ENCODE assay signal across 25 cellular contexts in genomic region chr3:59812188-59812587, GRCh38.
DNase-seq lines count a peak whose midpoint lies in the region; ATAC-seq and TF ChIP-seq lines count a peak whose summit lies in the region.
"Had no signal": no experiment of that assay in that cellular context is flagged by ENCODE, and none has a peak within 500 bp of the region (broad histone marks: within the 10 kb centered on the region; RNA-seq: fewer than 3 reads in every experiment).

No MANE protein-coding gene starts in this region.

- no peaks in the 10 kb centered on the region for H3K9me3 ChIP-seq in SK-N-SH
- no peaks in the 10 kb centered on the region for H3K9me3 ChIP-seq in upper lobe of right lung
- H3K9me3 ChIP-seq: pancreas, spleen had no signal

- no peak overlapping the region for H3K27ac ChIP-seq in SK-N-SH (ENCODE audit: low read depth in 2 of 2, low read length in 1 of 2)
- no peak overlapping the region for H3K27ac ChIP-seq in upper lobe of right lung
- H3K27ac ChIP-seq: brain microvascular endothelial cell, epithelial cell of prostate, pancreas, spleen had no signal

- H3K27ac Mint-ChIP-seq in stimulated activated effector memory CD8-positive, alpha-beta T cell treated with anti-CD3 and anti-CD28 coated beads, Interleukin-12 subunit alpha, Interleukin-12 subunit beta, amount 100 ng/mL, for 72 hours: no peak overlapping the region
- H3K27ac Mint-ChIP-seq: activated T-cell treated with anti-CD3 and anti-CD28 coated beads, Interleukin-2, amount 50 U/mL, for 72 hours; CD8-positive, alpha-beta T cell; natural killer cell treated with Interleukin-12 subunit alpha and Interleukin-12 subunit beta and Interleukin-15 and Interleukin-18, amount 100 ng/mL, for 72 hours; T-helper 17 cell had no signal

- H3K36me3 Mint-ChIP-seq in stimulated activated effector memory CD8-positive, alpha-beta T cell treated with anti-CD3 and anti-CD28 coated beads, Interleukin-12 subunit alpha, Interleukin-12 subunit beta, amount 100 ng/mL, for 72 hours: no peaks in the 10 kb centered on the region
- H3K36me3 Mint-ChIP-seq: CD8-positive, alpha-beta T cell; natural killer cell treated with Interleukin-12 subunit alpha and Interleukin-12 subunit beta and Interleukin-15 and Interleukin-18, amount 100 ng/mL, for 72 hours had no signal

- H3K9me3 Mint-ChIP-seq in stimulated activated effector memory CD8-positive, alpha-beta T cell treated with anti-CD3 and anti-CD28 coated beads, Interleukin-12 subunit alpha, Interleukin-12 subunit beta, amount 100 ng/mL, for 72 hours: no peaks in the 10 kb centered on the region
- H3K9me3 Mint-ChIP-seq: activated T-cell treated with anti-CD3 and anti-CD28 coated beads, Interleukin-2, amount 50 U/mL, for 72 hours; CD8-positive, alpha-beta T cell; natural killer cell treated with Interleukin-12 subunit alpha and Interleukin-12 subunit beta and Interleukin-15 and Interleukin-18, amount 100 ng/mL, for 72 hours had no signal

- ATAC-seq in stimulated activated effector memory CD8-positive, alpha-beta T cell treated with anti-CD3 and anti-CD28 coated beads, Interleukin-12 subunit alpha, Interleukin-12 subunit beta, amount 100 ng/mL, for 72 hours: peak; percentile 75
- ATAC-seq in upper lobe of right lung: no peak
- ATAC-seq: CD8-positive, alpha-beta T cell; pancreas; right cardiac atrium; T-helper 17 cell had no signal

- WGBS in SK-N-SH (ENCODE audit: low lambda C conversion rate): 75% methylated on average over 4 of the region's 4 CpGs

- H3K79me2 ChIP-seq in SK-N-SH (ENCODE audit: insufficient read depth): no peaks in the 10 kb centered on the region

- H3K27me3 ChIP-seq in SK-N-SH (ENCODE audit: insufficient read depth): no peaks in the 10 kb centered on the region
- no peaks in the 10 kb centered on the region for H3K27me3 ChIP-seq in upper lobe of right lung
- H3K27me3 ChIP-seq: brain microvascular endothelial cell, pancreas, spleen had no signal

- no peak overlapping the region for H3K4me3 Mint-ChIP-seq in stimulated activated effector memory CD8-positive, alpha-beta T cell treated with anti-CD3 and anti-CD28 coated beads, Interleukin-12 subunit alpha, Interleukin-12 subunit beta, amount 100 ng/mL, for 72 hours
- H3K4me3 Mint-ChIP-seq: activated T-cell treated with anti-CD3 and anti-CD28 coated beads, Interleukin-2, amount 50 U/mL, for 72 hours; CD8-positive, alpha-beta T cell; natural killer cell treated with Interleukin-12 subunit alpha and Interleukin-12 subunit beta and Interleukin-15 and Interleukin-18, amount 100 ng/mL, for 72 hours; T-helper 17 cell had no signal

- no peak overlapping the region for H3K9ac ChIP-seq in SK-N-SH

- H3K4me1 ChIP-seq in SK-N-SH (ENCODE audit: control insufficient read depth in 1 of 2, insufficient read depth in 2 of 2, low read depth in 1 of 2, low read length in 1 of 2) (peaks cover 7 to 27% of the 10 kb centered on the region in 2 experiments; a peak in 3 of 4 replicates), upper lobe of right lung (no peaks in the 10 kb centered on the region)
- H3K4me1 ChIP-seq: pancreas had no signal

- DNase-seq in NCI-H82 (lab: John Stamatoyannopoulos, UW) (peak; percentile 52), NCI-H82 treated with DMSO at 0.1 percent for 48 hours (lab: John Stamatoyannopoulos, UW; ENCODE audit: unreplicated experiment) (no peak), SK-N-SH (no peak), kidney tubule cell (ENCODE audit: low spot score) (peak; percentile 37), GDM1 (lab: John Stamatoyannopoulos, UW) (no peak), NOMO-1 treated with dmso at 0.1 percent for 144 hours (lab: John Stamatoyannopoulos, UW; ENCODE audit: unreplicated experiment) (no peak), upper lobe of right lung (no peak)
- no peak for DNase-seq in stimulated activated effector memory CD8-positive, alpha-beta T cell treated with anti-CD3 and anti-CD28 coated beads, Interleukin-12 subunit alpha, Interleukin-12 subunit beta, amount 100 ng/mL, for 72 hours (ENCODE audit: low spot score in 2 of 2)
- DNase-seq: activated CD4-positive, alpha-beta T cell treated with anti-CD3 and anti-CD28 coated beads for 4 hours; activated naive CD4-positive, alpha-beta T cell treated with Interleukin-2 at 50 U/mL for 16 hours; activated T-cell treated with anti-CD3 and anti-CD28 coated beads, Interleukin-2, amount 50 U/mL, for 72 hours; brain microvascular endothelial cell; CD8-positive, alpha-beta T cell; islet precursor cell; NCI-H2029; NCI-H226; OCI-M1; pancreas; right cardiac atrium; spleen; stimulated activated CD4-positive, alpha-beta T cell treated with anti-CD3 and anti-CD28 coated beads, Interleukin-2, amount 100 ng/mL, for 48 hours; substantia nigra; T-helper 17 cell had no signal

- intact Hi-C loops in upper lobe of right lung (cut with DNase I): no loop called here

- TF ChIP-seq CTCF in SK-N-SH (IDR thresholded peaks at IDR 0.05) (no peak), upper lobe of right lung (IDR thresholded peaks at IDR 0.05) (no peak)

- no peak for TF ChIP-seq EP300 in SK-N-SH (IDR thresholded peaks at IDR 0.05; ENCODE audit: borderline replicate concordance in 1 of 2, low read depth in 1 of 2, low read length in 1 of 2)

- H3K9me2 ChIP-seq in SK-N-SH: no peaks in the 10 kb centered on the region

- TF ChIP-seq RAD21 in SK-N-SH (IDR thresholded peaks at IDR 0.05; ENCODE audit: low read length): no peak

- CTCF ChIA-PET in SK-N-SH (lab: Yijun Ruan, JAX): interaction anchor here (0.7 to 7.3 kb wide), 3 partner anchors 14 to 236 kb away, joined by 3 to 91 read pairs (median 3); no protein-coding TSS in a partner anchor

- POLR2A ChIA-PET in SK-N-SH (lab: Yijun Ruan, JAX): no interaction called here

- peak overlapping the region; percentile 30; the same call in 1 of the 2 replicates for H2AFZ ChIP-seq in SK-N-SH (ENCODE audit: low read depth)

- H3K36me3 ChIP-seq in SK-N-SH (replicated peaks in 1 of 2; ENCODE audit: control insufficient read depth in 1 of 2, insufficient read depth in 2 of 2, low read length in 1 of 2): no peaks in the 10 kb centered on the region
- no peaks in the 10 kb centered on the region for H3K36me3 ChIP-seq in upper lobe of right lung
- H3K36me3 ChIP-seq: brain microvascular endothelial cell, pancreas, spleen had no signal

- no peak overlapping the region for H3K4me2 ChIP-seq in SK-N-SH

- H4K20me1 ChIP-seq in SK-N-SH (ENCODE audit: insufficient read depth): no peaks in the 10 kb centered on the region

- no peaks in the 10 kb centered on the region for H3F3A ChIP-seq in SK-N-SH (replicated peaks; ENCODE audit: insufficient read depth)

- no peak overlapping the region for H3K4me3 ChIP-seq in SK-N-SH (ENCODE audit: low read depth in 2 of 2, low read length in 1 of 2)
- H3K4me3 ChIP-seq in upper lobe of right lung: no peak overlapping the region
- H3K4me3 ChIP-seq: pancreas, spleen had no signal

- H3K4me1 Mint-ChIP-seq in stimulated activated effector memory CD8-positive, alpha-beta T cell treated with anti-CD3 and anti-CD28 coated beads, Interleukin-12 subunit alpha, Interleukin-12 subunit beta, amount 100 ng/mL, for 72 hours: peaks cover 6% of the 10 kb centered on the region

TF ChIP-seq in SK-N-SH, 30 proteins besides CTCF, POLR2A, EP300 and RAD21:
- TF ChIP-seq TCF12 (IDR thresholded peaks at IDR 0.05) (no peak), PBX3 (IDR thresholded peaks at IDR 0.05) (no peak), ZBTB33 (IDR thresholded peaks at IDR 0.05; ENCODE audit: borderline replicate concordance, low read depth) (no peak), TEAD4 (IDR thresholded peaks at IDR 0.05; ENCODE audit: borderline replicate concordance, insufficient read depth) (no peak), USF1 (IDR thresholded peaks at IDR 0.05; ENCODE audit: borderline replicate concordance, low read depth) (no peak), TAF1 (IDR thresholded peaks at IDR 0.05; ENCODE audit: borderline replicate concordance, low read depth, low read length) (no peak), SMC3 (IDR thresholded peaks at IDR 0.05; ENCODE audit: low read depth, low read length) (no peak), MEF2A (IDR thresholded peaks at IDR 0.05; ENCODE audit: borderline replicate concordance, low read depth) (no peak)
TF ChIP-seq in SK-N-SH: peak in this region for 0.

Comparison
In these comparisons a context has a peak if more than half of its experiments do, and no peak if none do; other contexts are left out.
1. DNase-seq: peak in NCI-H82 (single experiment) and kidney tubule cell (single experiment); none in NCI-H82 treated with DMSO at 0.1 percent for 48 hours (single experiment), SK-N-SH (single experiment), stimulated activated effector memory CD8-positive, alpha-beta T cell treated with anti-CD3 and anti-CD28 coated beads, Interleukin-12 subunit alpha, Interleukin-12 subunit beta, amount 100 ng/mL, for 72 hours (0 of 2), GDM1 (single experiment), NOMO-1 treated with dmso at 0.1 percent for 144 hours (single experiment) and upper lobe of right lung (single experiment).